In genomic region chr1:162631546-162632233, GRCh38 we compare ENCODE assay signal across 9 cellular contexts. TPM values are rescaled to one million over a fixed set of nuclear protein-coding genes. Genes with fewer than 3 reads are reported as not detected.
DNase-seq lines count a peak whose midpoint lies in the region; ATAC-seq and TF ChIP-seq lines count a peak whose summit lies in the region.
"Had no signal": no experiment of that assay in that cellular context is flagged by ENCODE, and none has a peak within 500 bp of the region (broad histone marks: within the 10 kb centered on the region; RNA-seq: fewer than 3 reads in every experiment).

No MANE protein-coding gene starts in this region.

- peaks cover 34% of the 10 kb centered on the region for H4K20me1 ChIP-seq in SK-N-SH (ENCODE audit: insufficient read depth)

- H2AFZ ChIP-seq in SK-N-SH (ENCODE audit: low read depth): peak overlapping the region; percentile 4; the same call in 1 of the 2 replicates

- H3K27ac ChIP-seq in SK-N-SH (ENCODE audit: low read depth in 2 of 2, low read length in 1 of 2) (peak overlapping the region; percentile 99 to 100), gastroesophageal sphincter (peak overlapping the region; percentile 85 to 93 (median 88))

- no peak for TF ChIP-seq CTCF in SK-N-SH (IDR thresholded peaks at IDR 0.05)
- no peak for TF ChIP-seq CTCF in gastroesophageal sphincter (IDR thresholded peaks at IDR 0.05)
- no peak for TF ChIP-seq CTCF in retinal pigment epithelial cell (conservative IDR thresholded peaks at IDR 0.05; ENCODE audit: low read depth, low read length)

- no peaks in the 10 kb centered on the region for H3K9me2 ChIP-seq in SK-N-SH

- H3K79me2 ChIP-seq in SK-N-SH (ENCODE audit: insufficient read depth): peaks cover 44% of the 10 kb centered on the region

- H3K4me1 ChIP-seq in SK-N-SH (ENCODE audit: control insufficient read depth in 1 of 2, insufficient read depth in 2 of 2, low read depth in 1 of 2, low read length in 1 of 2) (peaks cover 46 to 50% of the 10 kb centered on the region in 2 experiments), gastroesophageal sphincter (peaks cover 8 to 74% (median 15%) of the 10 kb centered on the region in 3 donors)

- peak overlapping the region; percentile 62 to 78 for H3K4me3 ChIP-seq in SK-N-SH (ENCODE audit: low read depth in 2 of 2, low read length in 1 of 2)
- peak overlapping the region; percentile 56 to 79 for H3K4me3 ChIP-seq in gastroesophageal sphincter
- H3K4me3 ChIP-seq in retinal pigment epithelial cell (ENCODE audit: low read length): peak overlapping the region; percentile 61

- DNase-seq in EH (ENCODE audit: low read depth) (peak; percentile 85), SK-N-SH (peak; percentile 42), retinal pigment epithelial cell (ENCODE audit: low read depth) (no peak), GM19240 (ENCODE audit: insufficient read length, low spot score) (no peak), SIG-M5 (lab: John Stamatoyannopoulos, UW) (no peak)
- DNase-seq: NCI-H2029 had no signal

- ATAC-seq in gastroesophageal sphincter: peak; percentile 77
- ATAC-seq in GM21576 (IDR thresholded peaks at IDR 0.05; ENCODE audit: unreplicated experiment): no peak
- ATAC-seq in HG03280 (IDR thresholded peaks at IDR 0.05; ENCODE audit: unreplicated experiment): no peak

- peak overlapping the region; percentile 95 for H3K4me2 ChIP-seq in SK-N-SH

- H3K9me3 ChIP-seq in SK-N-SH (no peaks in the 10 kb centered on the region), gastroesophageal sphincter (no peaks in the 10 kb centered on the region)

- peaks cover 52% of the 10 kb centered on the region for H3F3A ChIP-seq in SK-N-SH (replicated peaks; ENCODE audit: insufficient read depth)

- POLR2A ChIA-PET in SK-N-SH (lab: Yijun Ruan, JAX): no interaction called here

- H3K27me3 ChIP-seq in SK-N-SH (ENCODE audit: insufficient read depth): no peaks in the 10 kb centered on the region
- no peaks in the 10 kb centered on the region for H3K27me3 ChIP-seq in gastroesophageal sphincter

- H3K9ac ChIP-seq in SK-N-SH: peak overlapping the region; percentile 94

- CTCF ChIA-PET in SK-N-SH (lab: Yijun Ruan, JAX): interaction anchor here (0.6 to 5.9 kb wide), 15 partner anchors 9 to 576 kb away, joined by 3 to 54 read pairs (median 4); no protein-coding TSS in a partner anchor

- TF ChIP-seq POLR2A in gastroesophageal sphincter (IDR thresholded peaks at IDR 0.05): no peak

- TF ChIP-seq EP300 in SK-N-SH (IDR thresholded peaks at IDR 0.05; ENCODE audit: borderline replicate concordance in 1 of 2, low read depth in 1 of 2, low read length in 1 of 2) (no peak), gastroesophageal sphincter (IDR thresholded peaks at IDR 0.05) (no peak)

- H3K36me3 ChIP-seq in SK-N-SH (replicated peaks in 1 of 2; ENCODE audit: control insufficient read depth in 1 of 2, insufficient read depth in 2 of 2, low read length in 1 of 2) (no peaks in the 10 kb centered on the region), gastroesophageal sphincter (no peaks in the 10 kb centered on the region)

- TF ChIP-seq RAD21 in SK-N-SH (IDR thresholded peaks at IDR 0.05; ENCODE audit: low read length): no peak

- 9% methylated on average over 11 of the region's 11 CpGs for WGBS in SK-N-SH (ENCODE audit: low lambda C conversion rate)
- WGBS in gastroesophageal sphincter (ENCODE audit: low coverage in 1 of 2), 2 donors: 6 to 11% methylated on average over 8 to 11 of the region's 11 CpGs

TF ChIP-seq in SK-N-SH, 30 proteins besides CTCF, POLR2A, EP300 and RAD21 (continues in another document):
- TF ChIP-seq NRF1 (IDR thresholded peaks at IDR 0.05; ENCODE audit: low read depth, low read length): no peak
- no peak; the same call in 1 of the 2 replicates for TF ChIP-seq TAF1 (IDR thresholded peaks at IDR 0.05; ENCODE audit: borderline replicate concordance, low read depth, low read length)
- TF ChIP-seq MEF2A (IDR thresholded peaks at IDR 0.05; ENCODE audit: borderline replicate concordance, low read depth): no peak
- TF ChIP-seq TCF12 (IDR thresholded peaks at IDR 0.05): peak; percentile 5; the same call in 1 of the 2 replicates
- no peak for TF ChIP-seq MAX (IDR thresholded peaks at IDR 0.05; ENCODE audit: low read depth)
- peak; percentile 27; the same call in 1 of the 2 replicates for TF ChIP-seq GABPA (IDR thresholded peaks at IDR 0.05; ENCODE audit: low read depth)
- TF ChIP-seq, protein P1, sequence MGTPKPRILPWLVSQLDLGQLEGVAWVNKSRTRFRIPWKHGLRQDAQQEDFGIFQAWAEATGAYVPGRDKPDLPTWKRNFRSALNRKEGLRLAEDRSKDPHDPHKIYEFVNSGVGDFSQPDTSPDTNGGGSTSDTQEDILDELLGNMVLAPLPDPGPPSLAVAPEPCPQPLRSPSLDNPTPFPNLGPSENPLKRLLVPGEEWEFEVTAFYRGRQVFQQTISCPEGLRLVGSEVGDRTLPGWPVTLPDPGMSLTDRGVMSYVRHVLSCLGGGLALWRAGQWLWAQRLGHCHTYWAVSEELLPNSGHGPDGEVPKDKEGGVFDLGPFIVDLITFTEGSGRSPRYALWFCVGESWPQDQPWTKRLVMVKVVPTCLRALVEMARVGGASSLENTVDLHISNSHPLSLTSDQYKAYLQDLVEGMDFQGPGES (IDR thresholded peaks at IDR 0.05; ENCODE audit: low read depth, low read length): no peak
- no peak for TF ChIP-seq NFIC (IDR thresholded peaks at IDR 0.05; ENCODE audit: borderline replicate concordance)
- no peak for TF ChIP-seq TEAD4 (IDR thresholded peaks at IDR 0.05; ENCODE audit: borderline replicate concordance, insufficient read depth)
- TF ChIP-seq SMC3 (IDR thresholded peaks at IDR 0.05; ENCODE audit: low read depth, low read length): no peak
- 0 out of 2 replicates have a peak, but pooled peaks have one; percentile 53 for TF ChIP-seq RCOR1 (IDR thresholded peaks at IDR 0.05; ENCODE audit: low read length)
- no peak for TF ChIP-seq FOSL2 (IDR thresholded peaks at IDR 0.05; ENCODE audit: borderline replicate concordance, low read depth)
- TF ChIP-seq, protein P2, sequence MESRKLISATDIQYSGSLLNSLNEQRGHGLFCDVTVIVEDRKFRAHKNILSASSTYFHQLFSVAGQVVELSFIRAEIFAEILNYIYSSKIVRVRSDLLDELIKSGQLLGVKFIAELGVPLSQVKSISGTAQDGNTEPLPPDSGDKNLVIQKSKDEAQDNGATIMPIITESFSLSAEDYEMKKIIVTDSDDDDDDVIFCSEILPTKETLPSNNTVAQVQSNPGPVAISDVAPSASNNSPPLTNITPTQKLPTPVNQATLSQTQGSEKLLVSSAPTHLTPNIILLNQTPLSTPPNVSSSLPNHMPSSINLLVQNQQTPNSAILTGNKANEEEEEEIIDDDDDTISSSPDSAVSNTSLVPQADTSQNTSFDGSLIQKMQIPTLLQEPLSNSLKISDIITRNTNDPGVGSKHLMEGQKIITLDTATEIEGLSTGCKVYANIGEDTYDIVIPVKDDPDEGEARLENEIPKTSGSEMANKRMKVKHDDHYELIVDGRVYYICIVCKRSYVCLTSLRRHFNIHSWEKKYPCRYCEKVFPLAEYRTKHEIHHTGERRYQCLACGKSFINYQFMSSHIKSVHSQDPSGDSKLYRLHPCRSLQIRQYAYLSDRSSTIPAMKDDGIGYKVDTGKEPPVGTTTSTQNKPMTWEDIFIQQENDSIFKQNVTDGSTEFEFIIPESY (IDR thresholded peaks at IDR 0.05; ENCODE audit: borderline replicate concordance, low read depth): no peak
- no peak for TF ChIP-seq FOXM1 (IDR thresholded peaks at IDR 0.05; ENCODE audit: low read depth)
- no peak for TF ChIP-seq USF2 (IDR thresholded peaks at IDR 0.05; ENCODE audit: borderline replicate concordance, low read depth, low read length)
- no peak for TF ChIP-seq EZH2phosphoT487 (IDR thresholded peaks at IDR 0.05; ENCODE audit: borderline replicate concordance, low read depth)
- no peak for TF ChIP-seq YY1 (IDR thresholded peaks at IDR 0.05; ENCODE audit: low read depth)
- TF ChIP-seq RFX5 (IDR thresholded peaks at IDR 0.05; ENCODE audit: low read length): peak; percentile 13; the same call in 1 of the 2 replicates

RNA-seq across cellular contexts. Expression of gene DDR2, which starts 0.6 kb away (rescaled TPM):
- 34.0 and 55.4 TPM in 2 replicates for polyA plus RNA-seq in SK-N-SH (2012; rRNA removed)
- polyA plus RNA-seq in SK-N-SH (2012; cell fraction: cytosol; rRNA removed): 33.4 and 38.8 TPM in 2 replicates
- 36.1 and 68.2 TPM in 2 replicates for polyA plus RNA-seq in SK-N-SH (2012; cell fraction: nucleus; rRNA removed)
- total RNA-seq in gastroesophageal sphincter: 100 to 1,000 TPM; 165 to 241 (median 199) TPM

Comparison
In these comparisons a context has a peak if more than half of its experiments do, and no peak if none do; other contexts are left out.
1. DNase-seq: peak in EH (single experiment) and SK-N-SH (single experiment); none in retinal pigment epithelial cell (single experiment), GM19240 (single experiment) and SIG-M5 (single experiment).
2. Peak in every context shown above with its lines, with median percentiles within 50 percentile points of each other: H3K4me3 ChIP-seq.